In genomic region chr10:51079766-51080165, GRCh38 we compare ENCODE assay signal across 1 cellular context.
TF ChIP-seq lines count a peak whose summit lies in the region.

No MANE protein-coding gene starts in this region.

TF ChIP-seq in H1, 55 proteins besides CTCF, POLR2A, EP300 and RAD21:
- TF ChIP-seq PHF8 (conservative IDR thresholded peaks at IDR 0.05; ENCODE audit: low read depth, low read length): no peak
- TF ChIP-seq CHD2 (IDR thresholded peaks at IDR 0.05; ENCODE audit: low read length): no peak
- peak; percentile 88 for TF ChIP-seq TEAD4 (IDR thresholded peaks at IDR 0.05; ENCODE audit: low read depth, low read length)
- TF ChIP-seq SIX5 (IDR thresholded peaks at IDR 0.05; ENCODE audit: low read depth, low read length): no peak
- TF ChIP-seq SP1 (IDR thresholded peaks at IDR 0.05; ENCODE audit: low read depth, low read length): peak; percentile 61
- TF ChIP-seq E2F6 (IDR thresholded peaks at IDR 0.05): no peak
- 0 out of 2 replicates have a peak, but pooled peaks have one; percentile 29 for TF ChIP-seq RBBP5 (IDR thresholded peaks at IDR 0.05; ENCODE audit: borderline replicate concordance, low read depth, low read length)
- TF ChIP-seq SP2 (IDR thresholded peaks at IDR 0.05; ENCODE audit: low read length): no peak
- TF ChIP-seq SIN3A (conservative IDR thresholded peaks at IDR 0.05 in 1 of 2, IDR thresholded peaks at IDR 0.05 in 1 of 2; ENCODE audit: low read depth in 1 of 2, low read length in 2 of 2): no peak
- TF ChIP-seq ASH2L (IDR thresholded peaks at IDR 0.05; ENCODE audit: low read length): peak; percentile 78
TF ChIP-seq in H1: peak in this region for 4.
